ENCODE assay signal across 11 cellular contexts in the genomic region with DNA sequence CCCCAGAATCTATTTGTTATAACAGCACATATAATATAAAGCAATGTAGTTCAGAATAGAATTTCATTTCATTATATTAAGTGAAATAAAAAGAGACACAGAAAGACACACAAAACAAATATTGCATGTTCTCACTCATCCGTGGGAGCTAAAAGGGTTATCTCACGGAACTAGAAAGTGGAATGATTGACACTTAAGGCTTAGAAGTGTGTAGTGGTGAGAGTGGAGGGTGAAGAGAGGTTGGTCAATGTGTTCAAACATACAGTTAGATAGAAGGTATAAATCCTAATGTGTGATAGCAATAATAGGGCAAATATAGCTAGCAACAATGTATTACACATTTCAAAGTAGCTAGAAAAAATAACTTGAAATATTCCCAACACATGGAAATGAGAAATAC.
"Had no signal": no experiment of that assay in that cellular context is flagged by ENCODE, and none has a peak within 500 bp of the region (broad histone marks: within the 10 kb centered on the region; RNA-seq: fewer than 3 reads in every experiment).

No MANE protein-coding gene starts in this region.

- ATAC-seq: GM23338, HCT116 had no signal

- H3K36me3 ChIP-seq: HAP-1 had no signal

- H3K4me2 ChIP-seq: GM23338 had no signal

- H2AFZ ChIP-seq: GM23248, GM23338 had no signal

- DNase-seq: GM23248, GOT3, H7, H9, HCEC 1CT, HFFc6 had no signal

- H3K4me3 ChIP-seq: GM23248, GM23338, HAP-1 had no signal

- H3K9ac ChIP-seq: GM23248 had no signal

- H3K4me1 ChIP-seq: HAP-1 had no signal

- H3K27ac ChIP-seq: GM23248 had no signal

- H3K9me3 ChIP-seq: HAP-1 had no signal

- FAIRE-seq: H1, H54 had no signal
